Comparison of ENCODE assay signal across 8 cellular contexts in the genomic region with DNA sequence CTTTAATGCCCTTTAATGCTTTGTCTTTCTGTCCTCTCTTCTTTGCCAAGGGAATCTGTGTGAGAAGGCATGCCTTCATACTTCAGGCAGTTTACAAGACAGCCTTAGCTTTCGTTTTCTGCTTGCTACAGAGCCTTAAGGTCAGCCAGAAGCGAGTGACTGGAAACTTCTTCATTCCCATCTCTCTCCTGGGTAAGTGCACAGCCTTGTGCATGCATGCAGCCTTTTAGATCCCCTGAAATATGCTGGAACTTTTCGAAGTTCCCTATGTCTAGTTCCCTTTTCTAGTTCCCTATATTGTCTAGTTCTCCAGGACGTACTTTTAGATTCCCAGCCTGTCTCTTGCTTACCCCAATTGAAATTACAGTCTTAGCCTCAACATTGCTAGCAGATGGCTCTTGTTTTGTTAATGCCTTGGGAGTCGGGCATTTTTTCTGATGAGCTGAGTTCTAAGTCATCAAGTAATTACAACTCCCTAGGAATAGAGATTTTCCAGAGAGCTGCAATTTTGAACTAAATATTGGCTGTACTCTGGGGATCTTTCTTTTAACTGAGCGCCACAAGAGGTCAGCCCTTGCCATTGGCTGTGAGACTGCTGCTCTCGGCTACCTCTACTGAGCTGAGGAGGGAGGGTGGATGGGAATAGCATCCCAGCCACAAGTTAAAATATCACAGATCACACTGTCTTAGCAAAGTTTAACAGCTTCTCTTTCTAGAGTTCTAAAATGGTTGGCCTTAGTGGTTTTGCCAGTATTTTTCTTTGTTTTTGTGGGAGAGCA. TPM values are rescaled to one million over a fixed set of nuclear protein-coding genes. Genes with fewer than 3 reads are reported as not detected.
DNase-seq lines count a peak whose midpoint lies in the region; ATAC-seq and TF ChIP-seq lines count a peak whose summit lies in the region.

No MANE protein-coding gene starts in this region.

- H3K9ac ChIP-seq in ES-I3 (ENCODE audit: low read depth, low read length): 0 out of 2 replicates have a peak overlapping the region, but pooled peaks have one; percentile 4

- no peak for ATAC-seq in GM19463 (IDR thresholded peaks at IDR 0.05; ENCODE audit: unreplicated experiment)

- H3K27ac ChIP-seq in WERI-Rb-1: peak overlapping the region; percentile 52

- H3K9me3 Mint-ChIP-seq in HFFc6 (no peaks in the 10 kb centered on the region), osteocyte (ENCODE audit: unreplicated experiment) (no peaks in the 10 kb centered on the region)

- H3K4me3 ChIP-seq in WERI-Rb-1 (ENCODE audit: low read depth, low read length) (peak overlapping the region; percentile 28), fibroblast of villous mesenchyme (ENCODE audit: low read depth, low read length) (peak overlapping the region; percentile 48)

- H3K27me3 Mint-ChIP-seq in HFFc6 (ENCODE audit: insufficient read depth): peaks cover 3% of the 10 kb centered on the region
- H3K27me3 Mint-ChIP-seq in osteocyte (ENCODE audit: unreplicated experiment): no peaks in the 10 kb centered on the region

- H3K27me3 ChIP-seq in WERI-Rb-1 (ENCODE audit: insufficient read depth, low read depth, severe bottlenecking): no peaks in the 10 kb centered on the region

- H3K4me1 ChIP-seq in ES-I3 (ENCODE audit: insufficient read depth, low read length): peaks cover 13% of the 10 kb centered on the region

- H3K36me3 Mint-ChIP-seq in HFFc6 (ENCODE audit: low read depth): no peaks in the 10 kb centered on the region
- H3K36me3 Mint-ChIP-seq in osteocyte (ENCODE audit: unreplicated experiment): no peaks in the 10 kb centered on the region

- no peaks in the 10 kb centered on the region; the same call in 1 of the 2 replicates for H3K9me3 ChIP-seq in ES-I3 (ENCODE audit: control insufficient read depth, insufficient read depth, low read length)
- H3K9me3 ChIP-seq in WERI-Rb-1 (ENCODE audit: severe bottlenecking): peaks cover 9% of the 10 kb centered on the region

- DNase-seq in HFFc6: peak; percentile 7
- peak; percentile 52 for DNase-seq in WERI-Rb-1
- peak; percentile 88 for DNase-seq in fibroblast of villous mesenchyme (ENCODE audit: low read depth)
- no peak for DNase-seq in osteocyte (ENCODE audit: extremely low spot score, unreplicated experiment)
- no peak for DNase-seq in epidermal melanocyte (ENCODE audit: insufficient read length, low spot score)
- no peak for DNase-seq in central memory CD4-positive, alpha-beta T cell

- peaks cover 34% of the 10 kb centered on the region for H3K4me1 Mint-ChIP-seq in HFFc6 (ENCODE audit: low read depth)
- peaks cover 10% of the 10 kb centered on the region for H3K4me1 Mint-ChIP-seq in osteocyte (ENCODE audit: unreplicated experiment)

- peak overlapping the region; percentile 92 for H3K4me3 Mint-ChIP-seq in HFFc6
- peak overlapping the region; percentile 54 for H3K4me3 Mint-ChIP-seq in osteocyte (ENCODE audit: unreplicated experiment)

- H3K27ac Mint-ChIP-seq in HFFc6: peak overlapping the region; percentile 80
- peak overlapping the region; percentile 67 for H3K27ac Mint-ChIP-seq in osteocyte (ENCODE audit: unreplicated experiment)

- no peak for TF ChIP-seq CTCF in HFFc6 (IDR thresholded peaks at IDR 0.05)
- peak; percentile 36; the same call in 1 of the 2 replicates for TF ChIP-seq CTCF in WERI-Rb-1 (IDR thresholded peaks at IDR 0.05; ENCODE audit: low read depth, low read length)
- peak; percentile 11 for TF ChIP-seq CTCF in fibroblast of villous mesenchyme (IDR thresholded peaks at IDR 0.05; ENCODE audit: insufficient read depth, low read depth, low read length)
- TF ChIP-seq CTCF in osteocyte (IDR thresholded peaks at IDR 0.05): peak; percentile 37

- H3K36me3 ChIP-seq in ES-I3 (ENCODE audit: insufficient read depth, low read length): no peaks in the 10 kb centered on the region
- H3K36me3 ChIP-seq in WERI-Rb-1: no peaks in the 10 kb centered on the region

RNA-seq across cellular contexts. Expression of a gene that starts 22.7 kb away (rescaled TPM):
- 10 to 100 TPM; 13.3 to 14.2 (median 13.5) TPM for total RNA-seq in HFFc6 (2021; fragmentation: NEBNext Ultra II Directional; extraction: Animal tissue kit (Norgen Biotek cat#: 25700))
- total RNA-seq in fibroblast of villous mesenchyme (10.3 and 15.5 TPM in 2 replicates), osteocyte (21.1 and 22.1 TPM in 2 replicates)

RNA-seq across cellular contexts. Expression of a gene that starts 51.3 kb away (rescaled TPM):
- total RNA-seq in HFFc6 (2021; fragmentation: NEBNext Ultra II Directional; extraction: Animal tissue kit (Norgen Biotek cat#: 25700)): 10 to 100 TPM; 51.5 to 65.9 (median 58.8) TPM
- total RNA-seq in fibroblast of villous mesenchyme (42.8 and 69.1 TPM in 2 replicates), osteocyte (51.7 and 65.0 TPM in 2 replicates)

Comparison
In these comparisons a context has a peak if more than half of its experiments do, and no peak if none do; other contexts are left out.
1. DNase-seq: peak in HFFc6 (single experiment), WERI-Rb-1 (single experiment) and fibroblast of villous mesenchyme (single experiment); none in osteocyte (single experiment), epidermal melanocyte (single experiment) and central memory CD4-positive, alpha-beta T cell (single experiment).